ENCODE assay signal across 1 cellular context in the genomic region with DNA sequence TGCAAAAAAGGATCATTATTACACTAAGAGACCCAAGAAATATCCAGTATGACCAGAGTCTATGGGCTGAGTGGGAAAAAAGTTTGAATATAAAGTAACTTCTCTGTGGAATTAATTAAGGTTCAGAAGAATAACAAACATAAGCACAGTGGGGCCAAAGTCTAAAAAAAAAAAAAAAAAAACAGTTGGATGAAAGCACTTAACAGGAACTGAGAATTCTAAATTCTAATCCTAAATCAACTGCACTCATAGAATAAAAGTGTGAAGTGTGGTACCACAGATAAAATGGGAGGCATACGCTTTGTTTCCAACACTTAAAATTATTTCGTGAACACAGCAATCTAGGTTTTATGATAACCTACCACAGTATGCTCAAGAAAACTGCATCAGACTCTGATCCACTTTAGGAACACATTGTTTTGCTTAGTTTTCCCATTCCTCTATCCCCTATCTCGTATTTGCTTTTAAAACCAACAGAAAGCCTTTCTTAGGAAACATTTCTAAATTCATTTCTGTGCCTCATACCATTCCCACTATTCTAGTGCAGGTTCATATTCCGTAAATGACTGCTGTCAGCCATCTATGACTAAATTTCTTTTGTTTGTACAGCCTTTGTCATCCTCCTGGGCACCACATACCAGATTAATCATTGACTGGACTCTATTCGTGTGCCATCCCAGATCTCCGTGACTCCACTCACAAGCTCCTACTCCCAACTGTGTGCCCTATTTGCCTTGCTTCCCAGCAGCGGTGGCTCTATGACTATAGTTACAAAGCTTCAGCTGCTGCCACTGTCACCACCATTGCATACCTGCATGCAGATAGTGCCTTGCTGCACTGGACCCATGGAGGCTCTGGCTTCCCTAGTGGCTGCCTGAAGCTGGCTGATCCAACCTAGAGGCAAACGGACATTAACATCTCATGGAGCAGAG.
TF ChIP-seq lines count a peak whose summit lies in the region.

No MANE protein-coding gene starts in this region.

TF ChIP-seq in A549, 52 proteins besides CTCF, POLR2A, EP300 and RAD21 (continued from another document):
- TF ChIP-seq, protein P1, sequence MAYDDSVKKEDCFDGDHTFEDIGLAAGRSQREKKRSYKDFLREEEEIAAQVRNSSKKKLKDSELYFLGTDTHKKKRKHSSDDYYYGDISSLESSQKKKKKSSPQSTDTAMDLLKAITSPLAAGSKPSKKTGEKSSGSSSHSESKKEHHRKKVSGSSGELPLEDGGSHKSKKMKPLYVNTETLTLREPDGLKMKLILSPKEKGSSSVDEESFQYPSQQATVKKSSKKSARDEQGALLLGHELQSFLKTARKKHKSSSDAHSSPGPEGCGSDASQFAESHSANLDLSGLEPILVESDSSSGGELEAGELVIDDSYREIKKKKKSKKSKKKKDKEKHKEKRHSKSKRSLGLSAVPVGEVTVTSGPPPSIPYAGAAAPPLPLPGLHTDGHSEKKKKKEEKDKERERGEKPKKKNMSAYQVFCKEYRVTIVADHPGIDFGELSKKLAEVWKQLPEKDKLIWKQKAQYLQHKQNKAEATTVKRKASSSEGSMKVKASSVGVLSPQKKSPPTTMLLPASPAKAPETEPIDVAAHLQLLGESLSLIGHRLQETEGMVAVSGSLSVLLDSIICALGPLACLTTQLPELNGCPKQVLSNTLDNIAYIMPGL (CRISPR knock-in tag; IDR thresholded peaks at IDR 0.05; ENCODE audit: borderline replicate concordance): no peak
- no peak for TF ChIP-seq POLR2AphosphoS2 (conservative IDR thresholded peaks at IDR 0.05; ENCODE audit: low read length)
- TF ChIP-seq TFCP2L1 (CRISPR knock-in tag; IDR thresholded peaks at IDR 0.05): no peak
- TF ChIP-seq JUN (IDR thresholded peaks at IDR 0.05): peak; percentile 55 to 83; a peak in 2 of 5 replicates
- TF ChIP-seq, protein P2, sequence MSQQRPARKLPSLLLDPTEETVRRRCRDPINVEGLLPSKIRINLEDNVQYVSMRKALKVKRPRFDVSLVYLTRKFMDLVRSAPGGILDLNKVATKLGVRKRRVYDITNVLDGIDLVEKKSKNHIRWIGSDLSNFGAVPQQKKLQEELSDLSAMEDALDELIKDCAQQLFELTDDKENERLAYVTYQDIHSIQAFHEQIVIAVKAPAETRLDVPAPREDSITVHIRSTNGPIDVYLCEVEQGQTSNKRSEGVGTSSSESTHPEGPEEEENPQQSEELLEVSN (IDR thresholded peaks at IDR 0.05; ENCODE audit: borderline replicate concordance, low read depth): no peak
- no peak for TF ChIP-seq HOXB13 (CRISPR knock-in tag; IDR thresholded peaks at IDR 0.05; ENCODE audit: low read depth)
- TF ChIP-seq RFX5 (IDR thresholded peaks at IDR 0.05): no peak
- TF ChIP-seq CBX2 (IDR thresholded peaks at IDR 0.05; ENCODE audit: borderline replicate concordance, low read depth): no peak
- TF ChIP-seq, protein P3, sequence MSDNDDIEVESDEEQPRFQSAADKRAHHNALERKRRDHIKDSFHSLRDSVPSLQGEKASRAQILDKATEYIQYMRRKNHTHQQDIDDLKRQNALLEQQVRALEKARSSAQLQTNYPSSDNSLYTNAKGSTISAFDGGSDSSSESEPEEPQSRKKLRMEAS (IDR thresholded peaks at IDR 0.05): peak; percentile 76
- no peak for TF ChIP-seq ZFP36 (IDR thresholded peaks at IDR 0.05; ENCODE audit: borderline replicate concordance, partially characterized antibody)
- TF ChIP-seq PHF8 (IDR thresholded peaks at IDR 0.05; ENCODE audit: borderline replicate concordance, low read depth): no peak
- no peak for TF ChIP-seq HEYL (CRISPR knock-in tag; IDR thresholded peaks at IDR 0.05)
- TF ChIP-seq TP53 (CRISPR knock-in tag; IDR thresholded peaks at IDR 0.05): no peak
- TF ChIP-seq FOXS1 (CRISPR knock-in tag; IDR thresholded peaks at IDR 0.05): no peak
- peak in 1 of 2 experiments; percentile 66; a peak in 2 of 4 replicates for TF ChIP-seq CEBPB (IDR thresholded peaks at IDR 0.05)
- no peak for TF ChIP-seq ZC3H11A (IDR thresholded peaks at IDR 0.05)
- TF ChIP-seq, protein P4, sequence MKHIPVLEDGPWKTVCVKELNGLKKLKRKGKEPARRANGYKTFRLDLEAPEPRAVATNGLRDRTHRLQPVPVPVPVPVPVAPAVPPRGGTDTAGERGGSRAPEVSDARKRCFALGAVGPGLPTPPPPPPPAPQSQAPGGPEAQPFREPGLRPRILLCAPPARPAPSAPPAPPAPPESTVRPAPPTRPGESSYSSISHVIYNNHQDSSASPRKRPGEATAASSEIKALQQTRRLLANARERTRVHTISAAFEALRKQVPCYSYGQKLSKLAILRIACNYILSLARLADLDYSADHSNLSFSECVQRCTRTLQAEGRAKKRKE (CRISPR knock-in tag; IDR thresholded peaks at IDR 0.05; ENCODE audit: low read depth): no peak
- no peak for TF ChIP-seq HOXA7 (CRISPR knock-in tag; IDR thresholded peaks at IDR 0.05)
- TF ChIP-seq, protein P5, sequence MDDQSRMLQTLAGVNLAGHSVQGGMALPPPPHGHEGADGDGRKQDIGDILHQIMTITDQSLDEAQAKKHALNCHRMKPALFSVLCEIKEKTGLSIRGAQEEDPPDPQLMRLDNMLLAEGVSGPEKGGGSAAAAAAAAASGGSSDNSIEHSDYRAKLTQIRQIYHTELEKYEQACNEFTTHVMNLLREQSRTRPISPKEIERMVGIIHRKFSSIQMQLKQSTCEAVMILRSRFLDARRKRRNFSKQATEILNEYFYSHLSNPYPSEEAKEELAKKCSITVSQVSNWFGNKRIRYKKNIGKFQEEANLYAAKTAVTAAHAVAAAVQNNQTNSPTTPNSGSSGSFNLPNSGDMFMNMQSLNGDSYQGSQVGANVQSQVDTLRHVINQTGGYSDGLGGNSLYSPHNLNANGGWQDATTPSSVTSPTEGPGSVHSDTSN (IDR thresholded peaks at IDR 0.05): no peak
- TF ChIP-seq RNF2 (IDR thresholded peaks at IDR 0.05; ENCODE audit: borderline replicate concordance, low read depth): no peak
- TF ChIP-seq, protein P6, sequence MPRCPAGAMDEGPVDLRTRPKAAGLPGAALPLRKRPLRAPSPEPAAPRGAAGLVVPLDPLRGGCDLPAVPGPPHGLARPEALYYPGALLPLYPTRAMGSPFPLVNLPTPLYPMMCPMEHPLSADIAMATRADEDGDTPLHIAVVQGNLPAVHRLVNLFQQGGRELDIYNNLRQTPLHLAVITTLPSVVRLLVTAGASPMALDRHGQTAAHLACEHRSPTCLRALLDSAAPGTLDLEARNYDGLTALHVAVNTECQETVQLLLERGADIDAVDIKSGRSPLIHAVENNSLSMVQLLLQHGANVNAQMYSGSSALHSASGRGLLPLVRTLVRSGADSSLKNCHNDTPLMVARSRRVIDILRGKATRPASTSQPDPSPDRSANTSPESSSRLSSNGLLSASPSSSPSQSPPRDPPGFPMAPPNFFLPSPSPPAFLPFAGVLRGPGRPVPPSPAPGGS (IDR thresholded peaks at IDR 0.05): peak; percentile 44; the same call in 1 of the 3 replicates
- TF ChIP-seq EHMT2 (IDR thresholded peaks at IDR 0.05; ENCODE audit: low read depth): no peak
- no peak for TF ChIP-seq RARB (CRISPR knock-in tag; IDR thresholded peaks at IDR 0.05)
- TF ChIP-seq NFE2L2 (conservative IDR thresholded peaks at IDR 0.05; ENCODE audit: low read length): no peak
- no peak for TF ChIP-seq FOSB (CRISPR knock-in tag; IDR thresholded peaks at IDR 0.05)
- no peak for TF ChIP-seq ZNF302 (CRISPR knock-in tag; IDR thresholded peaks at IDR 0.05)
- no peak for TF ChIP-seq ESRRA (IDR thresholded peaks at IDR 0.05; ENCODE audit: borderline replicate concordance, low read length)
- TF ChIP-seq FOSL2 (IDR thresholded peaks at IDR 0.05): peak; percentile 71
- peak; percentile 84 for TF ChIP-seq FOSL2 (CRISPR knock-in tag; IDR thresholded peaks at IDR 0.05)
- peak; percentile 21; the same call in 1 of the 3 replicates for TF ChIP-seq SMC3 (IDR thresholded peaks at IDR 0.05)
- peak; percentile 88 for TF ChIP-seq JUNB (IDR thresholded peaks at IDR 0.05)
- TF ChIP-seq ZSCAN20 (CRISPR knock-in tag; IDR thresholded peaks at IDR 0.05): no peak
- no peak for TF ChIP-seq KDM1A (IDR thresholded peaks at IDR 0.05; ENCODE audit: low read depth)
- no peak for TF ChIP-seq NR3C1 (IDR thresholded peaks at IDR 0.05)
- no peak for TF ChIP-seq CHD2 (IDR thresholded peaks at IDR 0.05; ENCODE audit: low read length, partially characterized antibody)
- TF ChIP-seq, protein P7, sequence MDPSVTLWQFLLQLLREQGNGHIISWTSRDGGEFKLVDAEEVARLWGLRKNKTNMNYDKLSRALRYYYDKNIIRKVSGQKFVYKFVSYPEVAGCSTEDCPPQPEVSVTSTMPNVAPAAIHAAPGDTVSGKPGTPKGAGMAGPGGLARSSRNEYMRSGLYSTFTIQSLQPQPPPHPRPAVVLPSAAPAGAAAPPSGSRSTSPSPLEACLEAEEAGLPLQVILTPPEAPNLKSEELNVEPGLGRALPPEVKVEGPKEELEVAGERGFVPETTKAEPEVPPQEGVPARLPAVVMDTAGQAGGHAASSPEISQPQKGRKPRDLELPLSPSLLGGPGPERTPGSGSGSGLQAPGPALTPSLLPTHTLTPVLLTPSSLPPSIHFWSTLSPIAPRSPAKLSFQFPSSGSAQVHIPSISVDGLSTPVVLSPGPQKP (IDR thresholded peaks at IDR 0.05; ENCODE audit: low read depth, low read length): no peak
- TF ChIP-seq GATA3 (IDR thresholded peaks at IDR 0.05; ENCODE audit: borderline replicate concordance): peak; percentile 68; the same call in 1 of the 2 replicates
- no peak for TF ChIP-seq HDAC2 (IDR thresholded peaks at IDR 0.05)
